Comparison of ENCODE assay signal across 11 cellular contexts in genomic region chr17:63358111-63358839, GRCh38.
DNase-seq lines count a peak whose midpoint lies in the region; ATAC-seq and TF ChIP-seq lines count a peak whose summit lies in the region.
"Had no signal": no experiment of that assay in that cellular context is flagged by ENCODE, and none has a peak within 500 bp of the region (broad histone marks: within the 10 kb centered on the region; RNA-seq: fewer than 3 reads in every experiment).

No MANE protein-coding gene starts in this region.

- intact Hi-C loops in sciatic nerve (cut with DNase I): no loop called here
- intact Hi-C loops in left ventricle myocardium superior (cut with micrococcal nuclease): no loop called here

- H3K9me3 Mint-ChIP-seq in osteocyte (ENCODE audit: unreplicated experiment): no peaks in the 10 kb centered on the region
- no peaks in the 10 kb centered on the region for H3K9me3 Mint-ChIP-seq in activated naive CD8-positive, alpha-beta T cell treated with anti-CD3 and anti-CD28 coated beads for 36 hours

- peaks cover 85% of the 10 kb centered on the region for H3K36me3 ChIP-seq in RWPE2 (ENCODE audit: low read depth)

- peak; percentile 51 for DNase-seq in Daoy (ENCODE audit: low read depth)
- DNase-seq in RWPE2 (ENCODE audit: low spot score): no peak
- DNase-seq in epithelial cell of esophagus (ENCODE audit: low read depth): peak; percentile 47
- DNase-seq in osteocyte (ENCODE audit: extremely low spot score, unreplicated experiment): no peak
- DNase-seq in sciatic nerve (ENCODE audit: low spot score): no peak
- DNase-seq in left ventricle myocardium superior: no peak
- no peak for DNase-seq in activated naive CD8-positive, alpha-beta T cell treated with anti-CD3 and anti-CD28 coated beads for 36 hours
- no peak for DNase-seq in NOMO-1 (lab: John Stamatoyannopoulos, UW; ENCODE audit: unreplicated experiment in 2 of 2)
- DNase-seq: COR-L47; NCI-H1694 treated with DMSO at 0.1 percent for 48 hours; stimulated activated naive CD8-positive, alpha-beta T cell treated with anti-CD3 and anti-CD28 coated beads, Interleukin-15, Interleukin-2, amounts not matched to agents 100 U/mL and 50 U/mL, for 24 hours had no signal

- H3K4me1 Mint-ChIP-seq in osteocyte (ENCODE audit: unreplicated experiment): peaks cover 52% of the 10 kb centered on the region
- peaks cover 5% of the 10 kb centered on the region for H3K4me1 Mint-ChIP-seq in activated naive CD8-positive, alpha-beta T cell treated with anti-CD3 and anti-CD28 coated beads for 36 hours

- no peak for TF ChIP-seq CTCF in RWPE2 (IDR thresholded peaks at IDR 0.05; ENCODE audit: poor library complexity, severe bottlenecking)
- TF ChIP-seq CTCF in epithelial cell of esophagus (IDR thresholded peaks at IDR 0.05; ENCODE audit: insufficient read depth, low read depth, low read length, missing control alignments): no peak
- no peak for TF ChIP-seq CTCF in osteocyte (IDR thresholded peaks at IDR 0.05)

- H3K27me3 ChIP-seq in RWPE2 (ENCODE audit: insufficient read depth, poor library complexity, severe bottlenecking): no peaks in the 10 kb centered on the region

- H3K27ac ChIP-seq in RWPE2 (ENCODE audit: poor library complexity, severe bottlenecking): peak overlapping the region; percentile 54

- no peak overlapping the region for H3K4me3 ChIP-seq in RWPE2 (ENCODE audit: severe bottlenecking)
- H3K4me3 ChIP-seq in epithelial cell of esophagus (ENCODE audit: low read length): no peak overlapping the region

- ATAC-seq in RWPE2 (ENCODE audit: low read depth) (peak; percentile 57; the same call in 2 of the 3 replicates), sciatic nerve (no peak), left ventricle myocardium superior (no peak)
- ATAC-seq: stimulated activated naive CD8-positive, alpha-beta T cell treated with anti-CD3 and anti-CD28 coated beads, Interleukin-15, Interleukin-2, amounts not matched to agents 100 U/mL and 50 U/mL, for 24 hours had no signal

- H3K27ac Mint-ChIP-seq in osteocyte (ENCODE audit: unreplicated experiment): peak overlapping the region; percentile 93
- H3K27ac Mint-ChIP-seq in activated naive CD8-positive, alpha-beta T cell treated with anti-CD3 and anti-CD28 coated beads for 36 hours: no peak overlapping the region

- H3K27me3 Mint-ChIP-seq in osteocyte (ENCODE audit: unreplicated experiment): no peaks in the 10 kb centered on the region
- no peaks in the 10 kb centered on the region for H3K27me3 Mint-ChIP-seq in activated naive CD8-positive, alpha-beta T cell treated with anti-CD3 and anti-CD28 coated beads for 36 hours

- H3K4me3 Mint-ChIP-seq in osteocyte (ENCODE audit: unreplicated experiment): peak overlapping the region; percentile 33
- H3K4me3 Mint-ChIP-seq in activated naive CD8-positive, alpha-beta T cell treated with anti-CD3 and anti-CD28 coated beads for 36 hours: no peak overlapping the region

- H3K9me3 ChIP-seq in RWPE2 (ENCODE audit: severe bottlenecking): peaks cover 2% of the 10 kb centered on the region

- peaks cover 19% of the 10 kb centered on the region for H3K4me1 ChIP-seq in RWPE2 (ENCODE audit: insufficient read depth, poor library complexity, severe bottlenecking)

- peaks cover 6% of the 10 kb centered on the region for H3K36me3 Mint-ChIP-seq in osteocyte (ENCODE audit: unreplicated experiment)
- H3K36me3 Mint-ChIP-seq in activated naive CD8-positive, alpha-beta T cell treated with anti-CD3 and anti-CD28 coated beads for 36 hours: peaks cover 6% of the 10 kb centered on the region

Comparison
In these comparisons a context has a peak if more than half of its experiments do, and no peak if none do; other contexts are left out.
1. DNase-seq: peak in Daoy (single experiment) and epithelial cell of esophagus (single experiment); none in RWPE2 (single experiment), osteocyte (single experiment), sciatic nerve (single experiment), left ventricle myocardium superior (single experiment), activated naive CD8-positive, alpha-beta T cell treated with anti-CD3 and anti-CD28 coated beads for 36 hours (single experiment) and NOMO-1 (0 of 2).